Comparison of ENCODE assay signal across 8 cellular contexts in the genomic region with DNA sequence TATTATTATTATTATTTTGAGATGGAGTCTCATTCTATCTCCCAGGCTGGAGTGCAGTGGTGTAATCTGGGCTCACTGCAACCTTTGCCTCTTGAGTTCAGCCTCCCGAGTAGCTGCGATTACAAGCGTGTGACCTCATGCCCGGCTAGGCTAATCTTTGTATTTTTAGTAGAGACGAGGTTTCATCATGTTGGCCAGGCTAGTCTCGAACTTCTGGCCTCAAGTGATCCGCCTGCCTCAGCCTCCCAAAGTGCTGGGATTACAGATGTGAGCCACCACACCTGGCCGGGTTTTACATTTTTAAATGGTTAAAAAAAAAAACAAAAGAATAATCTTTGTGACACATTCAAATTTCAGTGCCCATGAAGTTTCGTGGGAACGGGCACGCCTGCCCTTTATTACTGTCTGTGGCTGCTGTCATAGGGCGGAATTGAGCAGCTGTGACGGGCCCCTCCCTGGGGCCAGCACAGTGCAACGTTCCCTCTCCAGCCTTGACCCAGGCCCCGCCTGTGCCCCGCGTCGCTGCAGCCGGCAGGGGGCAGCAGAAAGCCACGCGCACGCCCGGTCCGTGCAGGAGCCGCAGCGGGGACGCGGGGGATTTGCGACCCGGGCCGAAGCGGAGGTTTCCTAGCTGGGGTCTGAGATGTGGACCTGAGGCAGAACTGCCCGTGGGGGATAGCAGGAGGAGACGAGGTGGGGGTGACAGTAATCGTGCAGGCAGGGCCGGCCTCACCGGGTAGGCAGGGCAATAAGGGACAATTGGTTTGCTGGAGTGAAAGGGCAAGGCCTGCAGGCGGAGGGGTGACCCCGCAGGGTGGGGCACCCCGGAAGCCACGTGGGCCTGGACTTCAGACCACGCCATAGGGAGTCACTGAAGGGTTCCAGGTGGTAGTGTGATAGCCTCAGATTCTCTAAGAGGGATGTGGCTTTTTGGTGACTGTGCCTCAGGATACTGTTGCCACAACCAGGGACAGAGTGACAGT. TPM values are rescaled to one million over a fixed set of nuclear protein-coding genes. Genes with fewer than 3 reads are reported as not detected.
DNase-seq lines count a peak whose midpoint lies in the region; ATAC-seq and TF ChIP-seq lines count a peak whose summit lies in the region.

No MANE protein-coding gene starts in this region.

- ATAC-seq in GM18861 (IDR thresholded peaks at IDR 0.05; ENCODE audit: unreplicated experiment) (peak; percentile 93), HG03095 (IDR thresholded peaks at IDR 0.05; ENCODE audit: unreplicated experiment) (peak; percentile 96)

- H3K4me3 ChIP-seq in lower leg skin (ENCODE audit: low read depth, poor library complexity, severe bottlenecking) = no peak overlapping the region

- no peak for TF ChIP-seq POLR2A in lower leg skin (IDR thresholded peaks at IDR 0.05)

- intact Hi-C loops in lower leg skin (cut with DNase I; ENCODE audit: low total_unique reads) = no loop called here

- WGBS in lower leg skin, 2 donors = 8 to 9% methylated on average over 42 of the region's 42 CpGs

- DNase-seq in AG08395 (ENCODE audit: low spot score) (peak; percentile 86), NCI-H460 (ENCODE audit: extremely low read depth, low read depth) (peak; percentile 55), dermis blood vessel endothelial cell (peak; percentile 80), lower leg skin (ENCODE audit: low spot score in 2 of 2) (peak; percentile 80 to 96)
- peak; percentile 76 for DNase-seq in activated CD4-positive, alpha-beta T cell treated with anti-CD3 and anti-CD28 coated beads, Interleukin-2, amount 50 U/mL, for 1 hour
- DNase-seq in stimulated activated CD4-positive, alpha-beta T cell treated with anti-CD3 and anti-CD28 coated beads, Interleukin-4, amount 100 ng/mL, for 48 hours (ENCODE audit: low read depth in 2 of 2) = peak; percentile 59 to 68

- peak in 1 of 3 donors; percentile 96 for TF ChIP-seq CTCF in lower leg skin (IDR thresholded peaks at IDR 0.05)

RNA-seq across cellular contexts. Expression of a gene that starts 54.3 kb away (rescaled TPM):
- total RNA-seq in NCI-H460 (2014; rRNA removed; shearing (Covaris generic)) = 0.46 and 0.52 TPM in 2 replicates
- polyA plus RNA-seq in NCI-H460 (2014; cell fraction: nucleus; rRNA removed) = 0.47 TPM in 1 of 2 replicates, not detected in the other
- total RNA-seq in dermis blood vessel endothelial cell (0.70 and 0.85 TPM in 2 replicates), lower leg skin (1 to 10 TPM; 1.8 to 5.7 (median 2.9) TPM)

RNA-seq across cellular contexts. Expression of a gene that starts 59.6 kb away (rescaled TPM):
- total RNA-seq in NCI-H460 (2014; rRNA removed; shearing (Covaris generic)) = 55.7 and 66.9 TPM in 2 replicates
- 72.7 and 78.3 TPM in 2 replicates for polyA plus RNA-seq in NCI-H460 (2014; cell fraction: nucleus; rRNA removed)
- total RNA-seq in dermis blood vessel endothelial cell (68.1 and 80.2 TPM in 2 replicates), lower leg skin (10 to 100 TPM; 27.0 to 48.6 (median 36.3) TPM)
